Comparison of ENCODE assay signal across 12 cellular contexts in genomic region chr4:40953253-40954118, GRCh38.
DNase-seq lines count a peak whose midpoint lies in the region; ATAC-seq and TF ChIP-seq lines count a peak whose summit lies in the region.
"Had no signal": no experiment of that assay in that cellular context is flagged by ENCODE, and none has a peak within 500 bp of the region (broad histone marks: within the 10 kb centered on the region; RNA-seq: fewer than 3 reads in every experiment).

No MANE protein-coding gene starts in this region.

- no peaks in the 10 kb centered on the region for H3K9me3 ChIP-seq in right atrium auricular region

- no peaks in the 10 kb centered on the region for H3K36me3 Mint-ChIP-seq in activated CD4-positive, alpha-beta T cell treated with anti-CD3 and anti-CD28 coated beads for 36 hours (ENCODE audit: low read depth)
- H3K36me3 Mint-ChIP-seq: activated CD8-positive, alpha-beta memory T cell treated with anti-CD3 and anti-CD28 coated beads, Interleukin-2, amount 10 ng/mL, durations not matched to agents 7 days and 5 days had no signal

- no peaks in the 10 kb centered on the region for H3K27me3 Mint-ChIP-seq in activated CD4-positive, alpha-beta T cell treated with anti-CD3 and anti-CD28 coated beads for 36 hours
- H3K27me3 Mint-ChIP-seq: activated CD8-positive, alpha-beta memory T cell treated with anti-CD3 and anti-CD28 coated beads, Interleukin-2, amount 10 ng/mL, durations not matched to agents 7 days and 5 days; stimulated activated naive CD8-positive, alpha-beta T cell treated with anti-CD3 and anti-CD28 coated beads, Interleukin-15, amount 100 ng/mL, for 72 hours had no signal

- H3K27me3 ChIP-seq in right atrium auricular region, result no peaks in the 10 kb centered on the region

- H3K27ac Mint-ChIP-seq in activated CD4-positive, alpha-beta T cell treated with anti-CD3 and anti-CD28 coated beads for 36 hours, result no peak overlapping the region
- H3K27ac Mint-ChIP-seq: activated CD8-positive, alpha-beta memory T cell treated with anti-CD3 and anti-CD28 coated beads, Interleukin-2, amount 10 ng/mL, durations not matched to agents 7 days and 5 days had no signal

- no peaks in the 10 kb centered on the region for H3K4me1 Mint-ChIP-seq in activated CD4-positive, alpha-beta T cell treated with anti-CD3 and anti-CD28 coated beads for 36 hours
- H3K4me1 Mint-ChIP-seq: activated CD8-positive, alpha-beta memory T cell treated with anti-CD3 and anti-CD28 coated beads, Interleukin-2, amount 10 ng/mL, durations not matched to agents 7 days and 5 days; stimulated activated naive CD8-positive, alpha-beta T cell treated with anti-CD3 and anti-CD28 coated beads, Interleukin-15, amount 100 ng/mL, for 72 hours had no signal

- no peak for TF ChIP-seq CTCF in right atrium auricular region (IDR thresholded peaks at IDR 0.05)

- H3K4me1 ChIP-seq in right atrium auricular region, result peaks cover 0 to 37% of the 10 kb centered on the region in 2 donors

- ATAC-seq in sciatic nerve, result peak; percentile 93
- no peak for ATAC-seq in activated CD4-positive, alpha-beta T cell treated with anti-CD3 and anti-CD28 coated beads for 36 hours
- ATAC-seq: activated CD8-positive, alpha-beta memory T cell treated with anti-CD3 and anti-CD28 coated beads, Interleukin-2, amount 10 ng/mL, durations not matched to agents 7 days and 5 days had no signal

- CTCF ChIA-PET in activated CD4-positive, alpha-beta T cell treated with anti-CD3 and anti-CD28 coated beads for 36 hours (lab: Charles Lee), result interaction anchor here (0.5 to 1.0 kb wide), 2 partner anchors 26 to 411 kb away, joined by 3 to 4 read pairs; no protein-coding TSS in a partner anchor

- peak overlapping the region; percentile 91 for H3K27ac ChIP-seq in caudate nucleus (ENCODE audit: low read depth, low read length)
- H3K27ac ChIP-seq in right atrium auricular region, result peak overlapping the region; percentile 85 to 90
- H3K27ac ChIP-seq: HL-60 had no signal

- H3K36me3 ChIP-seq in right atrium auricular region, result no peaks in the 10 kb centered on the region

- H3K4me3 ChIP-seq in right atrium auricular region, result no peak overlapping the region

- POLR2A ChIA-PET in activated CD4-positive, alpha-beta T cell treated with anti-CD3 and anti-CD28 coated beads for 36 hours (lab: Charles Lee), result no interaction called here

- intact Hi-C loops in sciatic nerve (cut with DNase I), result no loop called here
- intact Hi-C loops in activated CD4-positive, alpha-beta T cell treated with anti-CD3 and anti-CD28 coated beads for 36 hours (cut with DNase I, micrococcal nuclease), result no loop called here

- H3K9me3 Mint-ChIP-seq in activated CD4-positive, alpha-beta T cell treated with anti-CD3 and anti-CD28 coated beads for 36 hours (ENCODE audit: low read depth), result no peaks in the 10 kb centered on the region
- H3K9me3 Mint-ChIP-seq: stimulated activated naive CD8-positive, alpha-beta T cell treated with anti-CD3 and anti-CD28 coated beads, Interleukin-15, amount 100 ng/mL, for 72 hours had no signal

- no peak overlapping the region for H3K4me3 Mint-ChIP-seq in activated CD4-positive, alpha-beta T cell treated with anti-CD3 and anti-CD28 coated beads for 36 hours
- H3K4me3 Mint-ChIP-seq: activated CD8-positive, alpha-beta memory T cell treated with anti-CD3 and anti-CD28 coated beads, Interleukin-2, amount 10 ng/mL, durations not matched to agents 7 days and 5 days; stimulated activated naive CD8-positive, alpha-beta T cell treated with anti-CD3 and anti-CD28 coated beads, Interleukin-15, amount 100 ng/mL, for 72 hours had no signal

- DNase-seq in AG20443 (ENCODE audit: low spot score), result peak; percentile 73
- DNase-seq in caudate nucleus (lab: John Stamatoyannopoulos, UW), result peak in 22 of 61 donors; percentile 0 to 44 (median 20)
- peak; percentile 58 for DNase-seq in right atrium auricular region (ENCODE audit: low spot score)
- peak; percentile 67 for DNase-seq in sciatic nerve (ENCODE audit: low spot score)
- no peak for DNase-seq in NCI-H524 (lab: John Stamatoyannopoulos, UW)
- DNase-seq in stimulated activated CD4-positive, alpha-beta T cell treated with anti-CD3 and anti-CD28 coated beads, Interleukin-4, amount 100 ng/mL, for 24 hours, result no peak
- no peak for DNase-seq in NCI-H345 treated with DMSO at 0.1 percent for 48 hours (lab: John Stamatoyannopoulos, UW; ENCODE audit: unreplicated experiment)
- no peak for DNase-seq in activated CD4-positive, alpha-beta T cell treated with anti-CD3 and anti-CD28 coated beads for 36 hours
- DNase-seq: activated CD8-positive, alpha-beta memory T cell treated with anti-CD3 and anti-CD28 coated beads, Interleukin-2, amount 10 ng/mL, durations not matched to agents 7 days and 5 days; NK-92 treated with Interleukin-12 subunit alpha and Interleukin-12 subunit beta, amount 100 ng/mL, for 24 hours; stimulated activated naive CD8-positive, alpha-beta T cell treated with anti-CD3 and anti-CD28 coated beads, Interleukin-15, amount 100 ng/mL, for 72 hours had no signal

Comparison
In these comparisons a context has a peak if more than half of its experiments do, and no peak if none do; other contexts are left out.
1. DNase-seq: peak in AG20443 (single experiment), right atrium auricular region (single experiment) and sciatic nerve (single experiment); none in NCI-H524 (0 of 2), stimulated activated CD4-positive, alpha-beta T cell treated with anti-CD3 and anti-CD28 coated beads, Interleukin-4, amount 100 ng/mL, for 24 hours (single experiment), NCI-H345 treated with DMSO at 0.1 percent for 48 hours (single experiment) and activated CD4-positive, alpha-beta T cell treated with anti-CD3 and anti-CD28 coated beads for 36 hours (single experiment).